ENCODE assay signal across 1 cellular context in genomic region chr3:127604035-127604434, GRCh38.
TF ChIP-seq lines count a peak whose summit lies in the region.

No MANE protein-coding gene starts in this region.

TF ChIP-seq in GM23338, 12 proteins besides CTCF, POLR2A, EP300 and RAD21 (continued from another document):
- TF ChIP-seq ZNF462 (CRISPR knock-in tag; IDR thresholded peaks at IDR 0.05), result no peak
- no peak for TF ChIP-seq JUNB (IDR thresholded peaks at IDR 0.05; ENCODE audit: unreplicated experiment)
- TF ChIP-seq, protein P1, sequence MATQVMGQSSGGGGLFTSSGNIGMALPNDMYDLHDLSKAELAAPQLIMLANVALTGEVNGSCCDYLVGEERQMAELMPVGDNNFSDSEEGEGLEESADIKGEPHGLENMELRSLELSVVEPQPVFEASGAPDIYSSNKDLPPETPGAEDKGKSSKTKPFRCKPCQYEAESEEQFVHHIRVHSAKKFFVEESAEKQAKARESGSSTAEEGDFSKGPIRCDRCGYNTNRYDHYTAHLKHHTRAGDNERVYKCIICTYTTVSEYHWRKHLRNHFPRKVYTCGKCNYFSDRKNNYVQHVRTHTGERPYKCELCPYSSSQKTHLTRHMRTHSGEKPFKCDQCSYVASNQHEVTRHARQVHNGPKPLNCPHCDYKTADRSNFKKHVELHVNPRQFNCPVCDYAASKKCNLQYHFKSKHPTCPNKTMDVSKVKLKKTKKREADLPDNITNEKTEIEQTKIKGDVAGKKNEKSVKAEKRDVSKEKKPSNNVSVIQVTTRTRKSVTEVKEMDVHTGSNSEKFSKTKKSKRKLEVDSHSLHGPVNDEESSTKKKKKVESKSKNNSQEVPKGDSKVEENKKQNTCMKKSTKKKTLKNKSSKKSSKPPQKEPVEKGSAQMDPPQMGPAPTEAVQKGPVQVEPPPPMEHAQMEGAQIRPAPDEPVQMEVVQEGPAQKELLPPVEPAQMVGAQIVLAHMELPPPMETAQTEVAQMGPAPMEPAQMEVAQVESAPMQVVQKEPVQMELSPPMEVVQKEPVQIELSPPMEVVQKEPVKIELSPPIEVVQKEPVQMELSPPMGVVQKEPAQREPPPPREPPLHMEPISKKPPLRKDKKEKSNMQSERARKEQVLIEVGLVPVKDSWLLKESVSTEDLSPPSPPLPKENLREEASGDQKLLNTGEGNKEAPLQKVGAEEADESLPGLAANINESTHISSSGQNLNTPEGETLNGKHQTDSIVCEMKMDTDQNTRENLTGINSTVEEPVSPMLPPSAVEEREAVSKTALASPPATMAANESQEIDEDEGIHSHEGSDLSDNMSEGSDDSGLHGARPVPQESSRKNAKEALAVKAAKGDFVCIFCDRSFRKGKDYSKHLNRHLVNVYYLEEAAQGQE (IDR thresholded peaks at IDR 0.05; ENCODE audit: unreplicated experiment), result no peak
- TF ChIP-seq ZNF114 (CRISPR knock-in tag; IDR thresholded peaks at IDR 0.05), result no peak
- TF ChIP-seq STAT1 (IDR thresholded peaks at IDR 0.05; ENCODE audit: unreplicated experiment), result no peak
- TF ChIP-seq EZH2 (IDR thresholded peaks at IDR 0.05; ENCODE audit: low read depth, unreplicated experiment), result no peak
- TF ChIP-seq CREB1 (CRISPR knock-in tag; IDR thresholded peaks at IDR 0.05; ENCODE audit: low read depth), result no peak
- no peak for TF ChIP-seq ZNF331 (CRISPR knock-in tag; IDR thresholded peaks at IDR 0.05; ENCODE audit: low read depth)
